Comparison of ENCODE assay signal across 26 cellular contexts in the genomic region with DNA sequence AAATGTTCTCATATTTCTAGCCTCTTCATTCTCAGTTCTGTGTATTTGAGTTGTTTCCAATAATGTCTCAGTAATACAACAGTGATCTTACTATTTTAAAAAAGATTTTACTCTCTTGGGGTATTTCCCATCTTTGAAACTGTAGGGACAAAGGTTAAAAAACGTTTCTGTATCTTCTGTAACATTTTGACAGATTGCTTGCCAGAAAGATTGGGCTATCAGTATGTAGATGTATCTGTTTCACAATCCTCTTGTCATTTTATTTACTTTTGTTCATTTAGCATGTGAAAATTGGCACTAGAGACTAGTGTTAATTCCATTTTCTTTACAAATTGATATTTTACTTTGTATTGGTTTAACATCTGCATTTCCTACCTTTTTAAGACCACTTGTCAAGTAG. TPM values are rescaled to one million over a fixed set of nuclear protein-coding genes. Genes with fewer than 3 reads are reported as not detected.
DNase-seq lines count a peak whose midpoint lies in the region; ATAC-seq and TF ChIP-seq lines count a peak whose summit lies in the region.
"Had no signal": no experiment of that assay in that cellular context is flagged by ENCODE, and none has a peak within 500 bp of the region (broad histone marks: within the 10 kb centered on the region; RNA-seq: fewer than 3 reads in every experiment).

No MANE protein-coding gene starts in this region.

- H3F3A ChIP-seq in GM23248 (ENCODE audit: insufficient read depth): peaks cover 29% of the 10 kb centered on the region

- H3K4me1 Mint-ChIP-seq in stimulated activated memory B cell treated with anti-CD40 and anti-IgM and Interleukin-4, amounts not matched to agents 10 μg/mL and 1 μg/mL and 100 μg/mL, for 72 hours: peaks cover 51% of the 10 kb centered on the region

- DNase-seq in GM23248 (no peak), epithelial cell of prostate (ENCODE audit: low read depth, low spot score) (no peak), KG1 (lab: John Stamatoyannopoulos, UW) (no peak), NCI-H446 (lab: John Stamatoyannopoulos, UW) (no peak), mesenteric fat pad (ENCODE audit: low spot score) (no peak)
- DNase-seq: AML-193; CD4-positive, alpha-beta T cell; COR-L47; MV-4-11; NCI-H1105; NCI-H1436 treated with DMSO at 0.1 percent for 48 hours; NCI-H187 treated with DMSO at 0.1 percent for 48 hours; NCI-H2171 treated with DMSO at 0.1 percent for 48 hours; NCI-H345; NCI-H524; NCI-H774; SHP77 had no signal

- H3K4me2 ChIP-seq in GM23248 (ENCODE audit: unreplicated experiment) (no peak overlapping the region), KMS-11 (peak overlapping the region; percentile 1; the same call in 1 of the 2 replicates)
- H3K4me2 ChIP-seq: A549; BLaER1 treated with 17β-estradiol and CSF1 and Interleukin-3, amounts not matched to agents 10 nM and 100 nM had no signal

- H3K4me3 ChIP-seq in GM23248: no peak overlapping the region
- H3K4me3 ChIP-seq in KMS-11 (IDR thresholded peaks at IDR 0.05; ENCODE audit: insufficient read depth, low read depth, low read length): no peak overlapping the region
- H3K4me3 ChIP-seq: A549; BLaER1 treated with 17β-estradiol and CSF1 and Interleukin-3, amounts not matched to agents 10 nM and 100 nM had no signal

- H3K36me3 ChIP-seq in GM23248 (ENCODE audit: low read depth): no peaks in the 10 kb centered on the region
- H3K36me3 ChIP-seq in KMS-11 (ENCODE audit: insufficient read depth): no peaks in the 10 kb centered on the region
- H3K36me3 ChIP-seq: BLaER1 treated with 17β-estradiol and CSF1 and Interleukin-3, amounts not matched to agents 10 nM and 100 nM had no signal

- no peaks in the 10 kb centered on the region for H3K9me3 ChIP-seq in GM23248 (ENCODE audit: low read depth)
- H3K9me3 ChIP-seq: A549; BLaER1 treated with 17β-estradiol and CSF1 and Interleukin-3, amounts not matched to agents 10 nM and 100 nM had no signal

- H3K4me1 ChIP-seq in GM23248 (ENCODE audit: insufficient read depth) (peaks cover 21% of the 10 kb centered on the region), KMS-11 (ENCODE audit: low read depth, poor library complexity, severe bottlenecking) (peaks cover 67% of the 10 kb centered on the region)
- H3K4me1 ChIP-seq: A549 had no signal

- peak overlapping the region; percentile 39; the same call in 1 of the 2 replicates for H2AFZ ChIP-seq in GM23248
- no peak overlapping the region for H2AFZ ChIP-seq in KMS-11 (ENCODE audit: low read depth)

- 15 to 18% methylated on average over 1 of the region's 1 CpG for WGBS in GM23248 (ENCODE audit: low coverage in 1 of 2, low lambda C conversion rate in 2 of 2, missing lambda C conversion rate in 2 of 2), 2 experiments

- H3K27me3 Mint-ChIP-seq in stimulated activated memory B cell treated with anti-CD40 and anti-IgM and Interleukin-4, amounts not matched to agents 10 μg/mL and 1 μg/mL and 100 μg/mL, for 72 hours: no peaks in the 10 kb centered on the region

- H3K79me2 ChIP-seq in GM23248 (ENCODE audit: insufficient read depth): no peaks in the 10 kb centered on the region
- no peaks in the 10 kb centered on the region for H3K79me2 ChIP-seq in KMS-11 (ENCODE audit: insufficient read depth, low read depth)

- H4K20me1 ChIP-seq in GM23248 (ENCODE audit: insufficient read depth) (no peaks in the 10 kb centered on the region), KMS-11 (ENCODE audit: insufficient read depth) (no peaks in the 10 kb centered on the region)
- H4K20me1 ChIP-seq: BLaER1 treated with 17β-estradiol and CSF1 and Interleukin-3, amounts not matched to agents 10 nM and 100 nM had no signal

- no peak for ATAC-seq in stimulated activated memory B cell treated with anti-CD40 and anti-IgM and Interleukin-4, amounts not matched to agents 10 μg/mL and 1 μg/mL and 100 μg/mL, for 72 hours
- ATAC-seq: A549 had no signal

- H3K36me3 Mint-ChIP-seq in stimulated activated memory B cell treated with anti-CD40 and anti-IgM and Interleukin-4, amounts not matched to agents 10 μg/mL and 1 μg/mL and 100 μg/mL, for 72 hours: no peaks in the 10 kb centered on the region

- H3K27me3 ChIP-seq in GM23248 (replicated peaks; ENCODE audit: insufficient read depth) (no peaks in the 10 kb centered on the region), KMS-11 (ENCODE audit: insufficient read depth, low read depth) (no peaks in the 10 kb centered on the region)
- H3K27me3 ChIP-seq: BLaER1 treated with 17β-estradiol and CSF1 and Interleukin-3, amounts not matched to agents 10 nM and 100 nM had no signal

- H3K27ac ChIP-seq in GM23248: no peak overlapping the region
- H3K27ac ChIP-seq in KMS-11: no peak overlapping the region
- peak overlapping the region; percentile 95 for H3K27ac ChIP-seq in epithelial cell of prostate
- H3K27ac ChIP-seq: A549; BLaER1 treated with 17β-estradiol and CSF1 and Interleukin-3, amounts not matched to agents 10 nM and 100 nM; HL-60; RWPE1 had no signal

- H3K9me3 Mint-ChIP-seq in stimulated activated memory B cell treated with anti-CD40 and anti-IgM and Interleukin-4, amounts not matched to agents 10 μg/mL and 1 μg/mL and 100 μg/mL, for 72 hours: no peaks in the 10 kb centered on the region
- H3K9me3 Mint-ChIP-seq: CD4-positive, alpha-beta T cell had no signal

- H3K4me3 Mint-ChIP-seq in stimulated activated memory B cell treated with anti-CD40 and anti-IgM and Interleukin-4, amounts not matched to agents 10 μg/mL and 1 μg/mL and 100 μg/mL, for 72 hours: no peak overlapping the region
- H3K4me3 Mint-ChIP-seq: CD4-positive, alpha-beta T cell had no signal

- in situ Hi-C loops in GM23248 (cut with MboI): no loop called here

- H3K9ac ChIP-seq in GM23248: no peak overlapping the region
- no peak overlapping the region for H3K9ac ChIP-seq in KMS-11
- H3K9ac ChIP-seq: BLaER1 treated with 17β-estradiol and CSF1 and Interleukin-3, amounts not matched to agents 10 nM and 100 nM had no signal

- H3K27ac Mint-ChIP-seq in stimulated activated memory B cell treated with anti-CD40 and anti-IgM and Interleukin-4, amounts not matched to agents 10 μg/mL and 1 μg/mL and 100 μg/mL, for 72 hours: peak overlapping the region; percentile 7
- H3K27ac Mint-ChIP-seq: CD4-positive, alpha-beta T cell had no signal

- H3K9me2 ChIP-seq in GM23248 (ENCODE audit: insufficient read depth): no peaks in the 10 kb centered on the region

- TF ChIP-seq CTCF in KMS-11 (conservative IDR thresholded peaks at IDR 0.05; ENCODE audit: low read depth, low read length): no peak

RNA-seq across cellular contexts. Expression of a gene that starts 6.2 kb away (rescaled TPM):
- total RNA-seq in GM23248 (2014; rRNA removed; shearing (Covaris generic)): not detected in 2 replicates
- polyA plus RNA-seq in GM23248 (2016; fragmentation: Nextera tagmentation; extraction: Ambion mirVana): not detected in 2 replicates
- 0.16 TPM for total RNA-seq in mesenteric fat pad
- total RNA-seq: CD4-positive, alpha-beta T cell; H1; LHCN-M2; MCF 10A had no signal
- polyA plus RNA-seq: A549, H1 had no signal

RNA-seq across cellular contexts. Expression of a gene that starts 9.8 kb away (rescaled TPM):
- not detected in 2 replicates for total RNA-seq in GM23248 (2014; rRNA removed; shearing (Covaris generic))
- polyA plus RNA-seq in GM23248 (2016; fragmentation: Nextera tagmentation; extraction: Ambion mirVana): not detected in 2 replicates
- 0.39 TPM for total RNA-seq in mesenteric fat pad
- total RNA-seq: CD4-positive, alpha-beta T cell; H1; LHCN-M2; MCF 10A had no signal
- polyA plus RNA-seq: A549, H1 had no signal

RNA-seq across cellular contexts. Expression of a gene that starts 22.3 kb away (rescaled TPM):
- not detected in 2 replicates for total RNA-seq in GM23248 (2014; rRNA removed; shearing (Covaris generic))
- not detected in 2 replicates for polyA plus RNA-seq in GM23248 (2016; fragmentation: Nextera tagmentation; extraction: Ambion mirVana)
- total RNA-seq in mesenteric fat pad: not detected
- total RNA-seq: CD4-positive, alpha-beta T cell; H1; MCF 10A had no signal
- polyA plus RNA-seq: A549 had no signal

RNA-seq across cellular contexts. Expression of a gene that starts 22.8 kb away (rescaled TPM):
- 34.2 and 68.8 TPM in 2 replicates for total RNA-seq in GM23248 (2014; rRNA removed; shearing (Covaris generic))
- 69.5 and 76.2 TPM in 2 replicates for polyA plus RNA-seq in GM23248 (2016; fragmentation: Nextera tagmentation; extraction: Ambion mirVana)
- total RNA-seq in mesenteric fat pad: 39.1 TPM
